14 cellular contexts compared by ENCODE assay signal in genomic region chr21:36229181-36229580, GRCh38.
"Had no signal": no experiment of that assay in that cellular context is flagged by ENCODE, and none has a peak within 500 bp of the region (broad histone marks: within the 10 kb centered on the region; RNA-seq: fewer than 3 reads in every experiment).

No MANE protein-coding gene starts in this region.

- H3K27ac ChIP-seq: left ventricle myocardium inferior, upper lobe of right lung had no signal

- H3K9me3 Mint-ChIP-seq: activated naive CD8-positive, alpha-beta T cell treated with anti-CD3 and anti-CD28 coated beads for 36 hours; natural killer cell treated with Interleukin-12 subunit alpha and Interleukin-12 subunit beta and Interleukin-15 and Interleukin-18, amount 100 ng/mL, for 72 hours had no signal

- H3K36me3 Mint-ChIP-seq: natural killer cell treated with Interleukin-12 subunit alpha and Interleukin-12 subunit beta and Interleukin-15 and Interleukin-18, amount 100 ng/mL, for 72 hours had no signal

- ATAC-seq: natural killer cell treated with Interleukin-12 subunit alpha and Interleukin-12 subunit beta and Interleukin-15 and Interleukin-18, amount 100 ng/mL, for 72 hours; stimulated activated naive CD8-positive, alpha-beta T cell treated with anti-CD3 and anti-CD28 coated beads, Interleukin-15, Interleukin-2, amounts not matched to agents 100 U/mL and 50 U/mL, for 24 hours; T-helper 17 cell; upper lobe of right lung had no signal

- H3K27me3 Mint-ChIP-seq: activated naive CD8-positive, alpha-beta T cell treated with anti-CD3 and anti-CD28 coated beads for 36 hours; natural killer cell treated with Interleukin-12 subunit alpha and Interleukin-12 subunit beta and Interleukin-15 and Interleukin-18, amount 100 ng/mL, for 72 hours; T-helper 17 cell had no signal

- H3K4me3 Mint-ChIP-seq: activated naive CD8-positive, alpha-beta T cell treated with anti-CD3 and anti-CD28 coated beads for 36 hours; natural killer cell treated with Interleukin-12 subunit alpha and Interleukin-12 subunit beta and Interleukin-15 and Interleukin-18, amount 100 ng/mL, for 72 hours; T-helper 17 cell had no signal

- H3K9me3 ChIP-seq: left ventricle myocardium inferior, upper lobe of right lung had no signal

- H3K4me1 ChIP-seq: upper lobe of right lung had no signal

- H3K27me3 ChIP-seq: upper lobe of right lung had no signal

- H3K27ac Mint-ChIP-seq: activated naive CD8-positive, alpha-beta T cell treated with anti-CD3 and anti-CD28 coated beads for 36 hours; natural killer cell treated with Interleukin-12 subunit alpha and Interleukin-12 subunit beta and Interleukin-15 and Interleukin-18, amount 100 ng/mL, for 72 hours had no signal

- DNase-seq: activated CD4-positive, alpha-beta T cell treated with anti-CD3 and anti-CD28 coated beads for 48 hours; activated gamma-delta T cell treated with Interleukin-2 at 50 U/mL for 16 hours; activated naive CD8-positive, alpha-beta T cell treated with anti-CD3 and anti-CD28 coated beads for 36 hours; foreskin fibroblast; glutamatergic neuron; hypothalamus; left ventricle myocardium inferior; mesendoderm; stimulated activated CD4-positive, alpha-beta T cell treated with anti-CD3 and anti-CD28 coated beads, Interleukin-4, amount 100 ng/mL, for 24 hours; stimulated activated naive CD8-positive, alpha-beta T cell treated with anti-CD3 and anti-CD28 coated beads, Interleukin-15, Interleukin-2, amounts not matched to agents 100 U/mL and 50 U/mL, for 24 hours; T-helper 17 cell; upper lobe of right lung had no signal

- H3K4me3 ChIP-seq: left ventricle myocardium inferior, skin epidermis, upper lobe of right lung had no signal
